Comparison of ENCODE assay signal across 24 cellular contexts in the genomic region with DNA sequence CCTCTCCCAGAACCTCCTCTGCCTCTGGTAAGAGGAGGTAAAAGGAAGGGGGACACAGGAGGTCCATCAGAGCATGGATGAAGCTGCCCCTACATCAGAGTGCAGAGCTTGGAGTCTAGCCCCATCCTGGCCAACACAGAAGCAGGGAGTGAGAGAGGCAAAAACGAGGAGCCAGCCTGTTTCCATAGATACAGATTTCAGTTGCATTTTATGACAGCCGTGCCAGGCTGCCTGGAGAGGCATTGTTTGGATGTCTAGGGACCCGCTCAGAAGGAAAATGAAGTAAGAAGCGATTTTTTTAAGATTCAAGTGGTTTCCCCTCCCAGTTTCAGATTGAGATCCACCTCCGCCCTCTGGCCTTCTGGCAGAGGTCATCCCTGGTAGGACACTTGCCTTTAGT. TPM values are rescaled to one million over a fixed set of nuclear protein-coding genes. Genes with fewer than 3 reads are reported as not detected.
DNase-seq lines count a peak whose midpoint lies in the region; ATAC-seq, FAIRE-seq and TF ChIP-seq lines count a peak whose summit lies in the region.
"Had no signal": no experiment of that assay in that cellular context is flagged by ENCODE, and none has a peak within 500 bp of the region (broad histone marks: within the 10 kb centered on the region; RNA-seq: fewer than 3 reads in every experiment).

No MANE protein-coding gene starts in this region.

- dilution Hi-C loops in IMR-90 (cut with HindIII; ENCODE audit: low sequenced_read_pairs, unreplicated experiment), result no loop called here

- H3K4me1 ChIP-seq in IMR-90 (ENCODE audit: control insufficient read depth, insufficient read depth, low read length) (no peaks in the 10 kb centered on the region), small intestine (ENCODE audit: control insufficient read depth in 2 of 2, insufficient read depth in 1 of 2, low read depth in 1 of 2, low read length in 1 of 2) (no peaks in the 10 kb centered on the region)
- H3K4me1 ChIP-seq: SJSA1 had no signal

- H3K27me3 Mint-ChIP-seq in stimulated activated naive B cell treated with anti-CD40 and anti-IgM and Interleukin-4, amounts not matched to agents 10 μg/mL and 1 μg/mL and 100 μg/mL, for 72 hours, result peaks cover 9 to 16% of the 10 kb centered on the region in 2 donors

- no peaks in the 10 kb centered on the region for H3K9me3 Mint-ChIP-seq in stimulated activated naive B cell treated with anti-CD40 and anti-IgM and Interleukin-4, amounts not matched to agents 10 μg/mL and 1 μg/mL and 100 μg/mL, for 72 hours
- H3K9me3 Mint-ChIP-seq: CD4-positive, CD25-positive, alpha-beta regulatory T cell had no signal

- no peak for TF ChIP-seq CTCF in IMR-90 (conservative IDR thresholded peaks at IDR 0.05; ENCODE audit: low read depth, low read length)

- no CpG with 5 or more reads among the region's 5 CpGs for WGBS in IMR-90 (ENCODE audit: extremely low coverage in 2 of 2, insufficient read length in 1 of 2), 2 experiments
- 66 to 79% (median 79%) methylated on average over 5 of the region's 5 CpGs for WGBS in small intestine, 3 donors

- no peaks in the 10 kb centered on the region for H3K36me3 Mint-ChIP-seq in stimulated activated naive B cell treated with anti-CD40 and anti-IgM and Interleukin-4, amounts not matched to agents 10 μg/mL and 1 μg/mL and 100 μg/mL, for 72 hours
- H3K36me3 Mint-ChIP-seq: CD4-positive, CD25-positive, alpha-beta regulatory T cell had no signal

- H2BK20ac ChIP-seq in IMR-90 (ENCODE audit: low read depth, low read length), result no peak overlapping the region

- H4K5ac ChIP-seq in IMR-90 (ENCODE audit: low read depth, low read length), result no peak overlapping the region

- H3K56ac ChIP-seq in IMR-90 (ENCODE audit: extremely low read depth, insufficient read depth, low read length), result no peak overlapping the region

- TF ChIP-seq POLR2A in IMR-90 (IDR thresholded peaks at IDR 0.05; ENCODE audit: low read depth, low read length), result no peak

- CTCF ChIA-PET in IMR-90 (lab: Yijun Ruan, JAX), result no interaction called here

- H3K4me3 Mint-ChIP-seq in stimulated activated naive B cell treated with anti-CD40 and anti-IgM and Interleukin-4, amounts not matched to agents 10 μg/mL and 1 μg/mL and 100 μg/mL, for 72 hours, result no peak overlapping the region
- H3K4me3 Mint-ChIP-seq: CD4-positive, CD25-positive, alpha-beta regulatory T cell had no signal

- H3K79me1 ChIP-seq in IMR-90 (ENCODE audit: low read depth in 1 of 2, low read length in 2 of 2), result no peaks in the 10 kb centered on the region

- no peak overlapping the region for H3K4ac ChIP-seq in IMR-90 (ENCODE audit: low read depth, low read length)

- no peak overlapping the region for H3K27ac ChIP-seq in IMR-90 (ENCODE audit: insufficient read depth, low read length)
- H3K27ac ChIP-seq in small intestine (ENCODE audit: low read depth in 1 of 2, low read length in 1 of 2), result no peak overlapping the region
- H3K27ac ChIP-seq: GM23248, SJSA1 had no signal

- no peak overlapping the region for H4K8ac ChIP-seq in IMR-90 (ENCODE audit: low read depth in 2 of 2, low read length in 2 of 2)

- no peak overlapping the region for H3K9ac ChIP-seq in IMR-90 (ENCODE audit: low read depth, low read length)
- H3K9ac ChIP-seq: GM23248 had no signal

- in situ Hi-C loops in IMR-90 (cut with MboI; ENCODE audit: low sequenced_read_pairs), result loop anchor here (10.0 to 25.0 kb wide), 2 partner anchors 256 to 404 kb away; no protein-coding TSS in a partner anchor

- no peak overlapping the region for H2AK9ac ChIP-seq in IMR-90 (replicated peaks; ENCODE audit: low read depth, low read length, poor library complexity)

- ATAC-seq in IMR-90 (ENCODE audit: low read depth) (no peak), GM21619 (IDR thresholded peaks at IDR 0.05; ENCODE audit: unreplicated experiment) (no peak)
- ATAC-seq in stimulated activated naive B cell treated with anti-CD40 and anti-IgM and Interleukin-4, amounts not matched to agents 10 μg/mL and 1 μg/mL and 100 μg/mL, for 72 hours (replicated peaks), result no peak
- ATAC-seq: Right ventricle myocardium inferior had no signal

- no TSS peak for BruUV-seq in IMR-90 (replicated peaks; lab: Mats Ljungman, UMichigan)

- H3K27me3 ChIP-seq in IMR-90 (ENCODE audit: control insufficient read depth, insufficient read depth, low read length), result peaks cover 4% of the 10 kb centered on the region
- no peaks in the 10 kb centered on the region for H3K27me3 ChIP-seq in small intestine (ENCODE audit: control insufficient read depth in 2 of 2, insufficient read depth in 2 of 2, low read length in 2 of 2)

- H3K9me3 ChIP-seq in IMR-90 (ENCODE audit: control insufficient read depth, insufficient read depth, low read length), result no peaks in the 10 kb centered on the region
- H3K9me3 ChIP-seq in small intestine (ENCODE audit: control insufficient read depth, low read depth), result no peaks in the 10 kb centered on the region
- H3K9me3 ChIP-seq: SJSA1 had no signal

- no peak overlapping the region for H3K23ac ChIP-seq in IMR-90 (ENCODE audit: low read depth, low read length)

- H2BK15ac ChIP-seq in IMR-90 (ENCODE audit: low read depth, low read length), result no peak overlapping the region

- no peak overlapping the region for H3K27ac Mint-ChIP-seq in stimulated activated naive B cell treated with anti-CD40 and anti-IgM and Interleukin-4, amounts not matched to agents 10 μg/mL and 1 μg/mL and 100 μg/mL, for 72 hours

- H3K18ac ChIP-seq in IMR-90 (ENCODE audit: low read depth, low read length), result no peak overlapping the region

- TF ChIP-seq RAD21 in IMR-90 (IDR thresholded peaks at IDR 0.05; ENCODE audit: low read length), result no peak

- FAIRE-seq in small intestine (lab: Jason Lieb, UNC), result no peak
- FAIRE-seq: GM12878 had no signal

- no peak overlapping the region for H4K91ac ChIP-seq in IMR-90 (ENCODE audit: insufficient read depth, low read depth, low read length)

- no peak overlapping the region for H2BK5ac ChIP-seq in IMR-90 (ENCODE audit: low read depth, low read length, poor library complexity, severe bottlenecking)

- H4K20me1 ChIP-seq in IMR-90 (ENCODE audit: insufficient read depth, low read length), result no peaks in the 10 kb centered on the region

- H3K4me3 ChIP-seq in IMR-90 (ENCODE audit: insufficient read depth, low read depth, low read length), result no peak overlapping the region
- H3K4me3 ChIP-seq in small intestine (ENCODE audit: low read depth in 1 of 2, low read length in 2 of 2), result no peak overlapping the region
- H3K4me3 ChIP-seq: GM12878, GM23248, SJSA1 had no signal

- H2AK5ac ChIP-seq in IMR-90 (ENCODE audit: low read depth, low read length), result no peak overlapping the region

- no peaks in the 10 kb centered on the region for H3K9me1 ChIP-seq in IMR-90 (ENCODE audit: insufficient read depth, low read length)

- H3K4me2 ChIP-seq in IMR-90 (ENCODE audit: low read depth, low read length), result no peak overlapping the region

- no peak overlapping the region for H3K14ac ChIP-seq in IMR-90 (replicated peaks; ENCODE audit: low read depth, low read length)

- DNase-seq in IMR-90 (no peak), NCI-H526 (lab: John Stamatoyannopoulos, UW) (peak; percentile 40 to 59), hippocampal formation (lab: John Stamatoyannopoulos, UW) (peak; percentile 5 to 9), retina (peak; percentile 24), small intestine (no peak)
- no peak for DNase-seq in stimulated activated naive B cell treated with anti-CD40 and anti-IgM and Interleukin-4, amounts not matched to agents 10 μg/mL and 1 μg/mL and 100 μg/mL, for 72 hours
- DNase-seq: CD4-positive, CD25-positive, alpha-beta regulatory T cell; DMS79 treated with DMSO at 0.1 percent for 48 hours; GM23248; HCEC 1CT; KG1; NCI-H1092; NCI-H1436 treated with DMSO at 0.1 percent for 48 hours; NCI-H2029; NCI-H2171; T-helper 1 cell had no signal

- H3K4me1 Mint-ChIP-seq in stimulated activated naive B cell treated with anti-CD40 and anti-IgM and Interleukin-4, amounts not matched to agents 10 μg/mL and 1 μg/mL and 100 μg/mL, for 72 hours, result peaks cover 0 to 6% of the 10 kb centered on the region in 2 donors

- POLR2A ChIA-PET in IMR-90 (lab: Charles Lee; ENCODE audit: unreplicated experiment), result no interaction called here

- H3K36me3 ChIP-seq in IMR-90 (ENCODE audit: control insufficient read depth, insufficient read depth, low read length), result no peaks in the 10 kb centered on the region
- H3K36me3 ChIP-seq in small intestine (ENCODE audit: control insufficient read depth in 2 of 2, insufficient read depth in 2 of 2, low read length in 2 of 2), result no peaks in the 10 kb centered on the region
- H3K36me3 ChIP-seq: SJSA1 had no signal

- H2AFZ ChIP-seq in IMR-90 (replicated peaks; ENCODE audit: low read length, poor library complexity), result peak overlapping the region; percentile 37
- H2AFZ ChIP-seq: GM23248 had no signal

- intact Hi-C loops in IMR-90 (cut with micrococcal nuclease), result loop anchor here (2.0 to 5.0 kb wide), 2 partner anchors 190 to 499 kb away; no protein-coding TSS in a partner anchor

- H2BK120ac ChIP-seq in IMR-90 (ENCODE audit: low read depth, low read length), result no peak overlapping the region

TF ChIP-seq in IMR-90, 13 proteins besides CTCF, POLR2A, EP300 and RAD21:
- no peak for TF ChIP-seq NFE2L2 (IDR thresholded peaks at IDR 0.05; ENCODE audit: low read depth, low read length)

RNA-seq across cellular contexts. Expression of a gene that starts 11.5 kb away (rescaled TPM):
- total RNA-seq in IMR-90 (2012; rRNA removed), result not detected in 2 replicates
- polyA plus RNA-seq in IMR-90 (2012; rRNA removed) (not detected in 2 replicates), small intestine (not detected)
- not detected in 2 replicates for polyA plus RNA-seq in IMR-90 (2012; cell fraction: cytosol; rRNA removed)
- not detected in 2 replicates for polyA plus RNA-seq in IMR-90 (2012; cell fraction: nucleus; rRNA removed; ENCODE audit: low replicate concordance)
- total RNA-seq: A673; CD4-positive, CD25-positive, alpha-beta regulatory T cell; GM12878; GM23248; HT1080; NCI-H460; Right ventricle myocardium inferior; SJSA1 had no signal
- polyA plus RNA-seq: BJ; CD4-positive, CD25-positive, alpha-beta regulatory T cell; GM12878; GM23248 had no signal

RNA-seq across cellular contexts. Expression of a gene that starts 37.1 kb away (rescaled TPM):
- 13.1 and 17.5 TPM in 2 replicates for total RNA-seq in IMR-90 (2012; rRNA removed)
- 7.1 and 9.4 TPM in 2 replicates for polyA plus RNA-seq in IMR-90 (2012; rRNA removed)
- 1.4 and 1.9 TPM in 2 replicates for polyA plus RNA-seq in IMR-90 (2012; cell fraction: cytosol; rRNA removed)
- polyA plus RNA-seq in IMR-90 (2012; cell fraction: nucleus; rRNA removed; ENCODE audit: low replicate concordance), result 4.5 and 22.4 TPM in 2 replicates
- 10 to 100 TPM; 15.8 to 40.0 (median 23.2) TPM for polyA plus RNA-seq in small intestine

Comparison
In these comparisons a context has a peak if more than half of its experiments do, and no peak if none do; other contexts are left out.
1. DNase-seq: peak in NCI-H526 (2 of 2), hippocampal formation (2 of 2) and retina (single experiment); none in IMR-90 (single experiment), small intestine (single experiment) and stimulated activated naive B cell treated with anti-CD40 and anti-IgM and Interleukin-4, amounts not matched to agents 10 μg/mL and 1 μg/mL and 100 μg/mL, for 72 hours (single experiment).